In the genomic region with DNA sequence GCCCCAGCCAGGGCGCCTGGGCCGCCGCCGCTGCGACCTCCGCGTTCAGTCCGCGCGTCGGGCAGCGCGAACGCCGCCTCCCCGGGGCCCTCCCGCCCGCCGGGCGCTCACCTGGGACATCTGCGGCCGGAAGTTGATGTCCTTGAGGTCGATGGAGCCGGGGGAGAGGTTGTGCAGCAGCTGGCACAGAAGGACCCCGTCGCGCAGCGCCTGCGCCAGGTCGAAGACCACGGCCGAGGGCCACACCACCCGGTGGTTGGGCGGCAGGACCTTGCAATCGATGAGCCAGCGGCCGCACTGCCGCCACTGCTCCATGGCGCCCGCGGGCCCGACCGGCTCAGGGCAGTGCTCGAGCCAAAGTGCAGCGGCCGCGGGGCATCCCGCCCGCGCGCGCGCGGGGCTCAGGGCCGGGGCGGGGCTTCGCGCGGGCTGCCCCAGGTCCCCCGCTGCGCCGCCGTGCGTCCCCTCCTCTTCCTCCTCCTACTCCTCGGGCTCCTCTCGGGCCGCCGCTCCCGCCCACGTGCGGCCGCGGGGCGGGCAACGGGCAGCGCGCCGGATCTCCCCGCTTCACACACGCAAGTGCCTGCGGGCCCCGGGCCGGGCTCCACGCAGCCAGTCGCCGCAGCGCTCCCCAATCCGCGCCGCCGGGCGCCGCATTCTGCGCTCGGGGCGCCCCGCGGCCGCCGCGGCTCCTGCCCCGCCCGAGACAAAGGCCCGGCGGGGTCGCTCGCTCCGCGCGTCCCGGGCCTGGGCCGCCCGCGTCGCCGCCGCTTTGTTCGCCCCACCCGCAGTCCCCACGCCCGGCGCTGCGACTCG, we compare ENCODE assay signal across 8 cellular contexts. TPM values are rescaled to one million over a fixed set of nuclear protein-coding genes. Genes with fewer than 3 reads are reported as not detected.
A peak's percentile ranks its signal among the peaks of the same experiment; 100 is the strongest.
DNase-seq lines count a peak whose midpoint lies in the region; ATAC-seq and TF ChIP-seq lines count a peak whose summit lies in the region.

Gene VAV2, minus strand, starts transcription at position 361 of the 816 bp plus-strand sequence. Its CDS starts 46 bp downstream, at position 315.

- peak; percentile 37 for ATAC-seq in HG02870 (IDR thresholded peaks at IDR 0.05; ENCODE audit: unreplicated experiment)

- H3K4me1 ChIP-seq in endodermal cell (ENCODE audit: control insufficient read depth, insufficient read depth, low read length) (peaks cover 10% of the 10 kb centered on the region), stomach smooth muscle (ENCODE audit: control insufficient read depth, insufficient read depth, low read length) (peaks cover 23% of the 10 kb centered on the region)

- H3K4me3 Mint-ChIP-seq in activated CD4-positive, alpha-beta memory T cell treated with anti-CD3 and anti-CD28 coated beads for 36 hours: peak within 1 kb of the TSS; percentile 69
- H3K4me3 Mint-ChIP-seq in endodermal cell: peak within 1 kb of the TSS; percentile 75

- CTCF ChIA-PET in activated CD4-positive, alpha-beta memory T cell treated with anti-CD3 and anti-CD28 coated beads for 36 hours (lab: Charles Lee): interaction anchor here (0.8 to 5.0 kb wide), 6 partner anchors 31 to 214 kb away, joined by 3 to 118 read pairs (median 9); no protein-coding TSS in a partner anchor

- H3K27me3 Mint-ChIP-seq in activated CD4-positive, alpha-beta memory T cell treated with anti-CD3 and anti-CD28 coated beads for 36 hours: peaks cover 12% of the 10 kb centered on the region
- H3K27me3 Mint-ChIP-seq in endodermal cell (ENCODE audit: insufficient read depth): no peaks in the 10 kb centered on the region

- no peaks in the 10 kb centered on the region for H3K27me3 ChIP-seq in endodermal cell (ENCODE audit: control insufficient read depth, insufficient read depth, low read length, poor library complexity, severe bottlenecking)
- H3K27me3 ChIP-seq in stomach smooth muscle (ENCODE audit: control insufficient read depth in 1 of 2, insufficient read depth in 2 of 2, low read length in 2 of 2): peaks cover 0 to 3% of the 10 kb centered on the region in 2 donors

- H3K9me3 Mint-ChIP-seq in activated CD4-positive, alpha-beta memory T cell treated with anti-CD3 and anti-CD28 coated beads for 36 hours: no peaks in the 10 kb centered on the region
- H3K9me3 Mint-ChIP-seq in endodermal cell: no peaks in the 10 kb centered on the region

- H3K4me3 ChIP-seq in endodermal cell (ENCODE audit: low read length) (peak within 1 kb of the TSS; percentile 90), stomach smooth muscle (ENCODE audit: low read length in 2 of 2) (peak within 1 kb of the TSS; percentile 81 to 82)

- no peak for TF ChIP-seq CTCF in endodermal cell (conservative IDR thresholded peaks at IDR 0.05)

- no peaks in the 10 kb centered on the region for H3K36me3 Mint-ChIP-seq in activated CD4-positive, alpha-beta memory T cell treated with anti-CD3 and anti-CD28 coated beads for 36 hours
- H3K36me3 Mint-ChIP-seq in endodermal cell (ENCODE audit: low read depth): no peaks in the 10 kb centered on the region

- peak; percentile 9 for DNase-seq in activated T-cell treated with anti-CD3 and anti-CD28 coated beads for 1 hour (ENCODE audit: low read depth)
- no peak for DNase-seq in activated T-cell treated with anti-CD3 and anti-CD28 coated beads for 4 hours
- DNase-seq in NCI-H2171 (lab: John Stamatoyannopoulos, UW): peak; percentile 46
- peak; percentile 52 for DNase-seq in activated CD4-positive, alpha-beta memory T cell treated with anti-CD3 and anti-CD28 coated beads for 36 hours
- peak; percentile 83 for DNase-seq in endodermal cell
- DNase-seq in midbrain (lab: John Stamatoyannopoulos, UW): peak; percentile 6

- H3K36me3 ChIP-seq in endodermal cell (ENCODE audit: control insufficient read depth, insufficient read depth, low read length): no peaks in the 10 kb centered on the region
- H3K36me3 ChIP-seq in stomach smooth muscle (ENCODE audit: control insufficient read depth in 2 of 2, insufficient read depth in 2 of 2, low read length in 2 of 2): no peaks in the 10 kb centered on the region

- POLR2A ChIA-PET in activated CD4-positive, alpha-beta memory T cell treated with anti-CD3 and anti-CD28 coated beads for 36 hours (lab: Charles Lee): no interaction called here

- WGBS in endodermal cell (ENCODE audit: insufficient coverage in 1 of 2, insufficient read length in 1 of 2), 2 experiments: 0 to 1% methylated on average over 52 to 124 of the region's 124 CpGs

- H3K4me1 Mint-ChIP-seq in activated CD4-positive, alpha-beta memory T cell treated with anti-CD3 and anti-CD28 coated beads for 36 hours (ENCODE audit: low read depth): peaks cover 1% of the 10 kb centered on the region
- H3K4me1 Mint-ChIP-seq in endodermal cell: peaks cover 10% of the 10 kb centered on the region

- no peaks in the 10 kb centered on the region for H3K9me3 ChIP-seq in endodermal cell (ENCODE audit: control insufficient read depth, low read length)
- H3K9me3 ChIP-seq in stomach smooth muscle (ENCODE audit: control insufficient read depth in 2 of 2, low read length in 2 of 2): no peaks in the 10 kb centered on the region

- H3K9ac ChIP-seq in endodermal cell (ENCODE audit: extremely low read depth, low read length, poor library complexity, severe bottlenecking) (peak within 1 kb of the TSS; percentile 81), stomach smooth muscle (ENCODE audit: low read length in 2 of 2) (peak within 1 kb of the TSS; percentile 81 to 86)

- intact Hi-C loops in activated CD4-positive, alpha-beta memory T cell treated with anti-CD3 and anti-CD28 coated beads for 36 hours (cut with micrococcal nuclease): loop anchor here (5.0 kb wide), 1 partner anchor 75 kb away; the partner anchor contains the start of gene BRD3

- H3K27ac ChIP-seq in endodermal cell (ENCODE audit: low read depth, low read length): peak within 1 kb of the TSS; percentile 86
- peak within 1 kb of the TSS; percentile 73 for H3K27ac ChIP-seq in stomach smooth muscle (ENCODE audit: low read length)

- H3K27ac Mint-ChIP-seq in activated CD4-positive, alpha-beta memory T cell treated with anti-CD3 and anti-CD28 coated beads for 36 hours: no peak within 1 kb of the TSS
- H3K27ac Mint-ChIP-seq in endodermal cell: no peak within 1 kb of the TSS

RNA-seq across cellular contexts. Expression of gene VAV2, which starts in this region (rescaled TPM):
- 1 to 10 TPM; 4.5 to 5.3 TPM for total RNA-seq in activated CD4-positive, alpha-beta memory T cell treated with anti-CD3 and anti-CD28 coated beads for 36 hours
- 10 to 100 TPM; 29.8 to 35.9 TPM for total RNA-seq in endodermal cell
- polyA plus RNA-seq in endodermal cell (2013, experiment 1 of 2): 35.5 TPM
- 31.9 TPM for polyA plus RNA-seq in endodermal cell (2013, experiment 2 of 2)

Comparison
In these comparisons a context has a peak if more than half of its experiments do, and no peak if none do; other contexts are left out.
1. RNA of gene VAV2 (total RNA-seq): 29.8 to 35.9 TPM in endodermal cell; 4.5 to 5.3 TPM in activated CD4-positive, alpha-beta memory T cell treated with anti-CD3 and anti-CD28 coated beads for 36 hours; every median in the first group is over 4 times any median in the second.